In genomic region chr4:185839204-185839712, GRCh38 we compare ENCODE assay signal across 9 cellular contexts. TPM values are rescaled to one million over a fixed set of nuclear protein-coding genes. Genes with fewer than 3 reads are reported as not detected.
A peak's percentile ranks its signal among the peaks of the same experiment; 100 is the strongest.
DNase-seq lines count a peak whose midpoint lies in the region; ATAC-seq and TF ChIP-seq lines count a peak whose summit lies in the region.
"Had no signal": no experiment of that assay in that cellular context is flagged by ENCODE, and none has a peak within 500 bp of the region (broad histone marks: within the 10 kb centered on the region; RNA-seq: fewer than 3 reads in every experiment).

No MANE protein-coding gene starts in this region.

- H3K36me3 Mint-ChIP-seq in activated T-cell treated with anti-CD3 and anti-CD28 coated beads, Interleukin-2, amount 50 U/mL, for 72 hours (ENCODE audit: insufficient read depth in 2 of 2) = no peaks in the 10 kb centered on the region

- H3K27me3 Mint-ChIP-seq in activated T-cell treated with anti-CD3 and anti-CD28 coated beads, Interleukin-2, amount 50 U/mL, for 72 hours (ENCODE audit: low read depth) = no peaks in the 10 kb centered on the region
- H3K27me3 Mint-ChIP-seq: activated B cell treated with CpG ODN at 0.5 μM for 24 hours had no signal

- no peaks in the 10 kb centered on the region for H3K27me3 ChIP-seq in SJCRH30
- no peaks in the 10 kb centered on the region for H3K27me3 ChIP-seq in psoas muscle (ENCODE audit: insufficient read depth in 3 of 3, low read length in 2 of 3)

- intact Hi-C loops in psoas muscle (cut with DNase I) = no loop called here

- TF ChIP-seq CTCF in psoas muscle (IDR thresholded peaks at IDR 0.05) = no peak

- no peaks in the 10 kb centered on the region for H3K4me1 Mint-ChIP-seq in activated T-cell treated with anti-CD3 and anti-CD28 coated beads, Interleukin-2, amount 50 U/mL, for 72 hours (ENCODE audit: low read depth)
- H3K4me1 Mint-ChIP-seq: activated B cell treated with CpG ODN at 0.5 μM for 24 hours had no signal

- H3K27ac ChIP-seq in SJCRH30 (peak overlapping the region; percentile 24; the same call in 1 of the 2 replicates), psoas muscle (peak overlapping the region; percentile 48)

- peak; percentile 98 for DNase-seq in ELF-1 (ENCODE audit: low read depth, low spot score)
- peak; percentile 31 to 43 for DNase-seq in SJCRH30
- peak; percentile 98 for DNase-seq in foreskin melanocyte
- peak; percentile 38 to 63 for DNase-seq in psoas muscle
- DNase-seq in SHP77 (lab: John Stamatoyannopoulos, UW) = no peak
- DNase-seq in activated T-cell treated with anti-CD3 and anti-CD28 coated beads, Interleukin-2, amount 50 U/mL, for 72 hours = no peak
- no peak for DNase-seq in stimulated activated CD8-positive, alpha-beta memory T cell treated with anti-CD3 and anti-CD28 coated beads, Interleukin-4, amount 100 ng/mL, for 48 hours
- DNase-seq: activated B cell treated with CpG ODN at 0.5 μM for 24 hours had no signal

- no peak overlapping the region for H3K27ac Mint-ChIP-seq in activated T-cell treated with anti-CD3 and anti-CD28 coated beads, Interleukin-2, amount 50 U/mL, for 72 hours
- H3K27ac Mint-ChIP-seq: activated B cell treated with CpG ODN at 0.5 μM for 24 hours had no signal

- H3K9me3 Mint-ChIP-seq in activated T-cell treated with anti-CD3 and anti-CD28 coated beads, Interleukin-2, amount 50 U/mL, for 72 hours = peaks cover 0 to 4% of the 10 kb centered on the region in 2 donors
- H3K9me3 Mint-ChIP-seq: activated B cell treated with CpG ODN at 0.5 μM for 24 hours had no signal

- H3K36me3 ChIP-seq in SJCRH30 (no peaks in the 10 kb centered on the region), psoas muscle (ENCODE audit: insufficient read depth in 1 of 2, low read depth in 1 of 2) (no peaks in the 10 kb centered on the region)

- H3K4me1 ChIP-seq in SJCRH30 (peaks cover 13% of the 10 kb centered on the region), psoas muscle (peaks cover 9% of the 10 kb centered on the region)

- H3K9me3 ChIP-seq in SJCRH30 (replicated peaks) (no peaks in the 10 kb centered on the region), psoas muscle (no peaks in the 10 kb centered on the region)

- peak; percentile 88 to 99 (median 95) for ATAC-seq in psoas muscle
- no peak for ATAC-seq in activated T-cell treated with anti-CD3 and anti-CD28 coated beads, Interleukin-2, amount 50 U/mL, for 72 hours (replicated peaks in 1 of 2)
- no peak for ATAC-seq in activated CD4-positive, CD25-positive, alpha-beta regulatory T cell treated with anti-CD3 and anti-CD28 coated beads, Interleukin-2, amount 50 U/mL, for 24 hours

- 21 to 24% (median 21%) methylated on average over 9 of the region's 9 CpGs for WGBS in psoas muscle, 3 donors

- H3K4me3 ChIP-seq in SJCRH30 (no peak overlapping the region), psoas muscle (no peak overlapping the region)

- H3K4me3 Mint-ChIP-seq in activated T-cell treated with anti-CD3 and anti-CD28 coated beads, Interleukin-2, amount 50 U/mL, for 72 hours = no peak overlapping the region
- H3K4me3 Mint-ChIP-seq: activated B cell treated with CpG ODN at 0.5 μM for 24 hours had no signal

RNA-seq across cellular contexts. Expression of gene SORBS2, which starts 27.3 kb away (rescaled TPM):
- total RNA-seq in SJCRH30 (2014; rRNA removed; shearing (Covaris generic)) = not detected in 2 replicates
- total RNA-seq in psoas muscle = 10 to 100 TPM in 3 of 4 donors, 1 to 10 TPM in 1; 5.9 to 30.4 (median 19.8) TPM
- polyA plus RNA-seq in psoas muscle = 1 to 10 TPM; 2.5 to 7.2 (median 6.0) TPM
- total RNA-seq in activated T-cell treated with anti-CD3 and anti-CD28 coated beads, Interleukin-2, amount 50 U/mL, for 72 hours = under 1 TPM in 1 of 2 donors, not detected in 1; 0.26 TPM
- total RNA-seq: activated B cell treated with CpG ODN at 0.5 μM for 24 hours had no signal

Comparison
In these comparisons a context has a peak if more than half of its experiments do, and no peak if none do; other contexts are left out.
1. DNase-seq: peak in ELF-1 (single experiment), SJCRH30 (2 of 2), foreskin melanocyte (single experiment) and psoas muscle (2 of 2); none in SHP77 (0 of 2), activated T-cell treated with anti-CD3 and anti-CD28 coated beads, Interleukin-2, amount 50 U/mL, for 72 hours (0 of 2) and stimulated activated CD8-positive, alpha-beta memory T cell treated with anti-CD3 and anti-CD28 coated beads, Interleukin-4, amount 100 ng/mL, for 48 hours (single experiment).
2. ATAC-seq: peak in psoas muscle (4 of 4); none in activated T-cell treated with anti-CD3 and anti-CD28 coated beads, Interleukin-2, amount 50 U/mL, for 72 hours (0 of 2) and activated CD4-positive, CD25-positive, alpha-beta regulatory T cell treated with anti-CD3 and anti-CD28 coated beads, Interleukin-2, amount 50 U/mL, for 24 hours (0 of 2).